Comparison of ENCODE assay signal across 8 cellular contexts in genomic region chr15:60916674-60917468, GRCh38.
A peak's percentile ranks its signal among the peaks of the same experiment; 100 is the strongest.
DNase-seq lines count a peak whose midpoint lies in the region; ATAC-seq, FAIRE-seq and TF ChIP-seq lines count a peak whose summit lies in the region.

No MANE protein-coding gene starts in this region.

- H3K27me3 ChIP-seq in osteoblast (ENCODE audit: insufficient read depth, low read length), result no peaks in the 10 kb centered on the region

- H3K4me3 ChIP-seq in osteoblast (ENCODE audit: insufficient read depth, low read length), result peak overlapping the region; percentile 32

- no peaks in the 10 kb centered on the region for H3K9me3 ChIP-seq in osteoblast (ENCODE audit: low read depth, low read length)

- no peaks in the 10 kb centered on the region for H3K79me2 ChIP-seq in osteoblast (ENCODE audit: insufficient read depth, low read length)

- ATAC-seq in GM21717 (IDR thresholded peaks at IDR 0.05; ENCODE audit: unreplicated experiment), result peak; percentile 81

- peaks cover 12% of the 10 kb centered on the region for H3K4me1 ChIP-seq in osteoblast (ENCODE audit: insufficient read depth, low read length)

- no peaks in the 10 kb centered on the region for H3K36me3 ChIP-seq in osteoblast (ENCODE audit: insufficient read depth, low read length)

- no peak for FAIRE-seq in frontal cortex (lab: Jason Lieb, UNC)

- DNase-seq in DMS79 (lab: John Stamatoyannopoulos, UW) (peak; percentile 6), Kasumi-1 (lab: John Stamatoyannopoulos, UW) (peak; percentile 54 to 85), SHP77 treated with DMSO at 0.1 percent for 48 hours (lab: John Stamatoyannopoulos, UW) (peak; percentile 47), frontal cortex (ENCODE audit: low spot score in 2 of 2) (peak; percentile 26 to 37), osteoblast (ENCODE audit: insufficient read length, low spot score, missing footprints) (no peak), superior temporal gyrus (ENCODE audit: extremely low spot score) (peak; percentile 91)
- peak; percentile 82 for DNase-seq in activated gamma-delta T cell treated with anti-CD3 and anti-CD28 coated beads, Interleukin-2, amount 50 U/mL, for 16 hours (ENCODE audit: low read depth)

- H4K20me1 ChIP-seq in osteoblast (ENCODE audit: insufficient read depth, low read length), result no peaks in the 10 kb centered on the region

- H3K27ac ChIP-seq in osteoblast (ENCODE audit: low read depth, low read length), result peak overlapping the region; percentile 6

- TF ChIP-seq CTCF in osteoblast (IDR thresholded peaks at IDR 0.05; ENCODE audit: extremely low read depth, low read depth, low read length), result peak; percentile 91

- peak overlapping the region; percentile 63 for H3K4me2 ChIP-seq in osteoblast (ENCODE audit: insufficient read depth, low read length)

- peak overlapping the region; percentile 44 for H2AFZ ChIP-seq in osteoblast (ENCODE audit: low read length)
